Comparison of ENCODE assay signal across 8 cellular contexts in genomic region chr13:108155185-108156106, GRCh38. TPM values are rescaled to one million over a fixed set of nuclear protein-coding genes. Genes with fewer than 3 reads are reported as not detected.
DNase-seq lines count a peak whose midpoint lies in the region; ATAC-seq and TF ChIP-seq lines count a peak whose summit lies in the region.

No MANE protein-coding gene starts in this region.

- TF ChIP-seq EP300 in ovary (IDR thresholded peaks at IDR 0.05), result no peak

- WGBS in ovary, 3 donors, result 28 to 34% (median 30%) methylated on average over 16 of the region's 16 CpGs

- H4K20me1 ChIP-seq in OCI-LY7 (ENCODE audit: insufficient read depth, low read length), result no peaks in the 10 kb centered on the region

- H3K27me3 Mint-ChIP-seq in activated T-helper 1 cell treated with anti-CD3 and anti-CD28 coated beads, Interleukin-12 subunit alpha, Interleukin-12 subunit beta, Interleukin-2, Interleukin-4 antibody, amounts not matched to agents 30 ng/mL and 10 ng/mL and 1 ng/mL, durations not matched to agents 14 hours and 24 hours and 36 hours (ENCODE audit: insufficient read depth), result peaks cover 2% of the 10 kb centered on the region

- H3K4me2 ChIP-seq in OCI-LY7 (ENCODE audit: low read length), result no peak overlapping the region

- DNase-seq in activated gamma-delta T cell treated with Interleukin-2 at 50 U/mL for 16 hours, result peak; percentile 42
- DNase-seq in activated gamma-delta T cell (lab: John Stamatoyannopoulos, UW), result no peak
- DNase-seq in HL-60 (ENCODE audit: low read depth in 1 of 2, low spot score in 1 of 2), result peak; percentile 16 to 48
- peak; percentile 28 for DNase-seq in OCI-LY7 (ENCODE audit: low spot score)
- peak; percentile 12 for DNase-seq in activated T-helper 1 cell treated with anti-CD3 and anti-CD28 coated beads, Interleukin-12 subunit alpha, Interleukin-12 subunit beta, Interleukin-2, Interleukin-4 antibody, amounts not matched to agents 30 ng/mL and 10 ng/mL and 1 ng/mL, durations not matched to agents 14 hours and 24 hours and 36 hours (ENCODE audit: low spot score)
- DNase-seq in foreskin melanocyte, result peak; percentile 35
- DNase-seq in ovary, result peak in 4 of 5 donors; percentile 35 to 43 (median 38)
- peak; percentile 69 for DNase-seq in upper lobe of right lung

- no peak overlapping the region for H3K27ac Mint-ChIP-seq in activated T-helper 1 cell treated with anti-CD3 and anti-CD28 coated beads, Interleukin-12 subunit alpha, Interleukin-12 subunit beta, Interleukin-2, Interleukin-4 antibody, amounts not matched to agents 30 ng/mL and 10 ng/mL and 1 ng/mL, durations not matched to agents 14 hours and 24 hours and 36 hours

- H3K9me2 ChIP-seq in OCI-LY7 (ENCODE audit: insufficient read depth, low read length), result no peaks in the 10 kb centered on the region

- intact Hi-C loops in OCI-LY7 (cut with micrococcal nuclease; ENCODE audit: unreplicated experiment), result no loop called here
- intact Hi-C loops in activated T-helper 1 cell treated with anti-CD3 and anti-CD28 coated beads, Interleukin-12 subunit alpha, Interleukin-12 subunit beta, Interleukin-2, Interleukin-4 antibody, amounts not matched to agents 30 ng/mL and 10 ng/mL and 1 ng/mL, durations not matched to agents 14 hours and 24 hours and 36 hours (cut with micrococcal nuclease), result loop anchor here (1.0 to 10.0 kb wide), 3 partner anchors 291 to 950 kb away; a partner anchor contains a TSS
- intact Hi-C loops in ovary (cut with DNase I), result loop anchor here in 2 of 4 donors (10.0 kb wide), 2 partner anchors 941 to 951 kb away; no protein-coding TSS in a partner anchor
- intact Hi-C loops in upper lobe of right lung (cut with DNase I), result loop anchor here (10.0 kb wide), 1 partner anchor 941 kb away; no protein-coding TSS in a partner anchor

- H3K4me3 Mint-ChIP-seq in activated T-helper 1 cell treated with anti-CD3 and anti-CD28 coated beads, Interleukin-12 subunit alpha, Interleukin-12 subunit beta, Interleukin-2, Interleukin-4 antibody, amounts not matched to agents 30 ng/mL and 10 ng/mL and 1 ng/mL, durations not matched to agents 14 hours and 24 hours and 36 hours, result no peak overlapping the region

- TF ChIP-seq CTCF in HL-60 (IDR thresholded peaks at IDR 0.05; ENCODE audit: insufficient read depth, low read length) (peak; percentile 57), OCI-LY7 (conservative IDR thresholded peaks at IDR 0.05; ENCODE audit: low read length) (peak; percentile 79), ovary (IDR thresholded peaks at IDR 0.05) (peak; percentile 23 to 41 (median 31)), upper lobe of right lung (IDR thresholded peaks at IDR 0.05) (peak; percentile 91)

- H3K27ac ChIP-seq in HL-60 (replicated peaks) (no peak overlapping the region), OCI-LY7 (ENCODE audit: low read depth, low read length, poor library complexity, severe bottlenecking) (no peak overlapping the region), ovary (no peak overlapping the region), upper lobe of right lung (no peak overlapping the region)

- no peaks in the 10 kb centered on the region for H3K27me3 ChIP-seq in HL-60 (ENCODE audit: insufficient read depth, poor library complexity, severe bottlenecking)
- H3K27me3 ChIP-seq in ovary, result no peaks in the 10 kb centered on the region
- no peaks in the 10 kb centered on the region for H3K27me3 ChIP-seq in upper lobe of right lung

- H3K4me3 ChIP-seq in HL-60 (replicated peaks; ENCODE audit: insufficient read depth, low read length), result no peak overlapping the region
- no peak overlapping the region for H3K4me3 ChIP-seq in OCI-LY7 (ENCODE audit: low read depth, low read length, poor library complexity, severe bottlenecking)
- no peak overlapping the region for H3K4me3 ChIP-seq in ovary
- no peak overlapping the region for H3K4me3 ChIP-seq in upper lobe of right lung

- H3K79me2 ChIP-seq in OCI-LY7 (ENCODE audit: insufficient read depth, low read depth, low read length), result no peaks in the 10 kb centered on the region

- POLR2A ChIA-PET in OCI-LY7 (lab: Charles Lee), result interaction anchor here (0.6 to 1.5 kb wide), 3 partner anchors 9 to 56 kb away, joined by 3 to 5 read pairs (median 3); no protein-coding TSS in a partner anchor

- H2AFZ ChIP-seq in OCI-LY7 (ENCODE audit: low read length), result no peak overlapping the region

- H3K9me3 ChIP-seq in OCI-LY7 (ENCODE audit: low read length) (no peaks in the 10 kb centered on the region), ovary (no peaks in the 10 kb centered on the region), upper lobe of right lung (no peaks in the 10 kb centered on the region)

- H3K4me1 Mint-ChIP-seq in activated T-helper 1 cell treated with anti-CD3 and anti-CD28 coated beads, Interleukin-12 subunit alpha, Interleukin-12 subunit beta, Interleukin-2, Interleukin-4 antibody, amounts not matched to agents 30 ng/mL and 10 ng/mL and 1 ng/mL, durations not matched to agents 14 hours and 24 hours and 36 hours (ENCODE audit: low read depth), result no peaks in the 10 kb centered on the region

- CTCF ChIA-PET in OCI-LY7 (lab: Charles Lee; ENCODE audit: unreplicated experiment), result no interaction called here

- no peaks in the 10 kb centered on the region for H3K4me1 ChIP-seq in OCI-LY7 (ENCODE audit: insufficient read depth, low read length, poor library complexity, severe bottlenecking)
- H3K4me1 ChIP-seq in ovary (ENCODE audit: insufficient read depth), result no peaks in the 10 kb centered on the region
- no peaks in the 10 kb centered on the region for H3K4me1 ChIP-seq in upper lobe of right lung

- no peak for TF ChIP-seq POLR2A in ovary (IDR thresholded peaks at IDR 0.05)

- H3K36me3 ChIP-seq in OCI-LY7 (ENCODE audit: insufficient read depth, low read length) (no peaks in the 10 kb centered on the region), ovary (no peaks in the 10 kb centered on the region), upper lobe of right lung (no peaks in the 10 kb centered on the region)

- ATAC-seq in upper lobe of right lung, result peak; percentile 69

- H3K9me3 Mint-ChIP-seq in activated T-helper 1 cell treated with anti-CD3 and anti-CD28 coated beads, Interleukin-12 subunit alpha, Interleukin-12 subunit beta, Interleukin-2, Interleukin-4 antibody, amounts not matched to agents 30 ng/mL and 10 ng/mL and 1 ng/mL, durations not matched to agents 14 hours and 24 hours and 36 hours, result no peaks in the 10 kb centered on the region

- no peaks in the 10 kb centered on the region for H3K36me3 Mint-ChIP-seq in activated T-helper 1 cell treated with anti-CD3 and anti-CD28 coated beads, Interleukin-12 subunit alpha, Interleukin-12 subunit beta, Interleukin-2, Interleukin-4 antibody, amounts not matched to agents 30 ng/mL and 10 ng/mL and 1 ng/mL, durations not matched to agents 14 hours and 24 hours and 36 hours (ENCODE audit: low read depth)

- BruUV-seq in OCI-LY7 (replicated peaks; lab: Mats Ljungman, UMichigan), result no TSS peak

RNA-seq across cellular contexts. Expression of gene LIG4, which starts 59.9 kb away (rescaled TPM):
- total RNA-seq in OCI-LY7 (2014; rRNA removed; shearing (Covaris generic)), result 10.1 and 11.0 TPM in 2 replicates
- total RNA-seq in OCI-LY7 (2022), result 15.1 and 22.7 TPM in 2 replicates
- total RNA-seq in activated T-helper 1 cell treated with anti-CD3 and anti-CD28 coated beads, Interleukin-12 subunit alpha, Interleukin-12 subunit beta, Interleukin-2, Interleukin-4 antibody, amounts not matched to agents 30 ng/mL and 10 ng/mL and 1 ng/mL, durations not matched to agents 14 hours and 24 hours and 36 hours, result 10.0 and 11.2 TPM in 2 replicates
- total RNA-seq in ovary, result 1 to 10 TPM; 4.3 to 7.2 (median 5.1) TPM
- 1 to 10 TPM; 3.5 to 6.6 TPM for polyA plus RNA-seq in ovary
- 10.9 TPM for total RNA-seq in upper lobe of right lung

Comparison
In these comparisons a context has a peak if more than half of its experiments do, and no peak if none do; other contexts are left out.
1. CTCF ChIP-seq: peak in every context shown above with its lines; median percentile 91 in upper lobe of right lung; 79 in OCI-LY7; 57 in HL-60; 31 in ovary.